ENCODE assay signal across 16 cellular contexts in the genomic region with DNA sequence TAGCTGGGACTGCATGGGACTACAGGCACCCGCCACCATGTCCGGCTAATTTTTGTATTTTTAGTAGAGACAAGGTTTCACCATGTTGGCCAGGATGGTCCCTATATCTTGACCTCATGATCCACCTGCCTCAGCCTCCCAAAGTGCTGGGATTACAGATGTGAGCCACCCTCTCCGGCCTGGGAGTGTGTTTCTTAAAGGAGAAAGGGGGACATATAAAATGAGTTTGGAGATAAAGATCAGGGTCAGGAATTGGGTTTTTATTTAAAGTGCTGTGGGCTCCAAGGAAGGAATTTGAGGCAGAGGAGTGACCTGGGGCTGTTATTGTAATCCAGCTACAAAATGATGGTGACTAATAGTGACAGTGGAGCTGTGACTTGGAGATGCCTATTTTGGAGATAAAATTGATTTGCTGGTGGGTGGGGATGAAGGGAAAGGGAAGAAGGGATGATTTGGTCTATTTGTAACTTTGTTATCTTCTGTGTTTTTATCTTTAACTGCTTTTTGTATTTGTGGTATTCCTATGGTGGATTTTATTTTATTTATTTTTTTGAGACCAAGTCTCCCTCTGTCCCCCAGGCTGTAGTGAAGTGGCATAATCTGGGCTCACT. TPM values are rescaled to one million over a fixed set of nuclear protein-coding genes. Genes with fewer than 3 reads are reported as not detected.
DNase-seq lines count a peak whose midpoint lies in the region; ATAC-seq and TF ChIP-seq lines count a peak whose summit lies in the region.
"Had no signal": no experiment of that assay in that cellular context is flagged by ENCODE, and none has a peak within 500 bp of the region (broad histone marks: within the 10 kb centered on the region; RNA-seq: fewer than 3 reads in every experiment).

No MANE protein-coding gene starts in this region.

- peaks cover 2% of the 10 kb centered on the region for H3K36me3 Mint-ChIP-seq in IgD-negative memory B cell
- H3K36me3 Mint-ChIP-seq in activated naive CD8-positive, alpha-beta T cell treated with anti-CD3 and anti-CD28 coated beads, Interleukin-2, amount 50 U/mL, for 24 hours (ENCODE audit: low read depth): peaks cover 39% of the 10 kb centered on the region
- H3K36me3 Mint-ChIP-seq in nephron progenitor cell (ENCODE audit: low read depth): peaks cover 46% of the 10 kb centered on the region

- 0 out of 2 replicates have a peak overlapping the region, but pooled peaks have one; percentile 21 for H3K9ac ChIP-seq in DND-41 (ENCODE audit: low read depth, low read length)

- H2AFZ ChIP-seq in DND-41 (ENCODE audit: low read depth, low read length): no peak overlapping the region

- H3K27me3 Mint-ChIP-seq in IgD-negative memory B cell: no peaks in the 10 kb centered on the region
- H3K27me3 Mint-ChIP-seq in activated naive CD8-positive, alpha-beta T cell treated with anti-CD3 and anti-CD28 coated beads, Interleukin-2, amount 50 U/mL, for 24 hours: no peaks in the 10 kb centered on the region
- H3K27me3 Mint-ChIP-seq in nephron progenitor cell (ENCODE audit: low read depth, poor library complexity): no peaks in the 10 kb centered on the region

- H3K36me3 ChIP-seq in DND-41 (ENCODE audit: insufficient read depth, low read length): peaks cover 54% of the 10 kb centered on the region
- H3K36me3 ChIP-seq: esophagus muscularis mucosa, left lung, thyroid gland had no signal

- no peak for DNase-seq in DND-41
- DNase-seq in activated naive CD8-positive, alpha-beta T cell treated with anti-CD3 and anti-CD28 coated beads, Interleukin-2, amount 50 U/mL, for 24 hours: no peak
- DNase-seq in nephron progenitor cell: no peak
- DNase-seq in stimulated activated CD4-positive, alpha-beta T cell treated with anti-CD3 and anti-CD28 coated beads, Interleukin-2, amount 100 ng/mL, for 24 hours: no peak
- no peak for DNase-seq in NCI-H2107 (lab: John Stamatoyannopoulos, UW)
- DNase-seq: activated naive CD4-positive, alpha-beta T cell; left lung; MV-4-11; NCI-H2171; occipital lobe; thyroid gland had no signal

- 0 out of 4 replicates have a peak overlapping the region, but pooled peaks of 1 of the 2 experiments have one; percentile 12 for H3K4me3 ChIP-seq in DND-41 (ENCODE audit: low read depth in 1 of 2, low read length in 2 of 2)
- H3K4me3 ChIP-seq: esophagus muscularis mucosa, SK-N-MC, thyroid gland had no signal

- H3K27ac ChIP-seq in DND-41 (ENCODE audit: low read length): no peak overlapping the region
- H3K27ac ChIP-seq: left lung, SK-N-MC, thyroid gland had no signal

- H3K27me3 ChIP-seq in DND-41 (ENCODE audit: insufficient read depth, low read length, poor library complexity): no peaks in the 10 kb centered on the region
- H3K27me3 ChIP-seq: esophagus muscularis mucosa, left lung, thyroid gland had no signal

- H3K4me3 Mint-ChIP-seq in IgD-negative memory B cell (peak overlapping the region in 3 of 4 donors; percentile 35 to 73 (median 38)), nephron progenitor cell (peak overlapping the region; percentile 53)
- peak overlapping the region; percentile 39 for H3K4me3 Mint-ChIP-seq in activated naive CD8-positive, alpha-beta T cell treated with anti-CD3 and anti-CD28 coated beads, Interleukin-2, amount 50 U/mL, for 24 hours

- peaks cover 81% of the 10 kb centered on the region for H4K20me1 ChIP-seq in DND-41 (ENCODE audit: insufficient read depth, low read length)

- peaks cover 100% of the 10 kb centered on the region for H3K79me2 ChIP-seq in DND-41 (ENCODE audit: insufficient read depth, low read length)

- peak overlapping the region in 2 of 3 donors; percentile 7 to 70 for H3K27ac Mint-ChIP-seq in IgD-negative memory B cell
- H3K27ac Mint-ChIP-seq in activated naive CD8-positive, alpha-beta T cell treated with anti-CD3 and anti-CD28 coated beads, Interleukin-2, amount 50 U/mL, for 24 hours: peak overlapping the region; percentile 3
- H3K27ac Mint-ChIP-seq in nephron progenitor cell: peak overlapping the region; percentile 26

- ATAC-seq in DND-41 (ENCODE audit: insufficient read depth, low read depth) (no peak), GM21737 (IDR thresholded peaks at IDR 0.05; ENCODE audit: unreplicated experiment) (no peak), GM18907 (IDR thresholded peaks at IDR 0.05; ENCODE audit: unreplicated experiment) (no peak)
- no peak for ATAC-seq in activated naive CD8-positive, alpha-beta T cell treated with anti-CD3 and anti-CD28 coated beads, Interleukin-2, amount 50 U/mL, for 24 hours
- ATAC-seq: left lung had no signal

- H3K4me2 ChIP-seq in DND-41 (ENCODE audit: insufficient read depth, low read length): peak overlapping the region; percentile 87; the same call in 1 of the 2 replicates

- no peaks in the 10 kb centered on the region for H3K9me3 ChIP-seq in DND-41 (ENCODE audit: insufficient read depth, low read length, severe bottlenecking)
- H3K9me3 ChIP-seq: esophagus muscularis mucosa, left lung, thyroid gland had no signal

- H3K4me1 ChIP-seq in DND-41 (ENCODE audit: insufficient read depth, low read length): peaks cover 47% of the 10 kb centered on the region

- TF ChIP-seq CTCF in DND-41 (IDR thresholded peaks at IDR 0.05; ENCODE audit: borderline replicate concordance, extremely low read depth, low read length, poor library complexity, severe bottlenecking): no peak
- TF ChIP-seq CTCF in nephron progenitor cell (IDR thresholded peaks at IDR 0.05): no peak

- H3K9me3 Mint-ChIP-seq in IgD-negative memory B cell (no peaks in the 10 kb centered on the region), nephron progenitor cell (no peaks in the 10 kb centered on the region)
- H3K9me3 Mint-ChIP-seq in activated naive CD8-positive, alpha-beta T cell treated with anti-CD3 and anti-CD28 coated beads, Interleukin-2, amount 50 U/mL, for 24 hours: no peaks in the 10 kb centered on the region

- H3K4me1 Mint-ChIP-seq in IgD-negative memory B cell (peaks cover 35 to 49% (median 43%) of the 10 kb centered on the region in 3 donors), nephron progenitor cell (peaks cover 46% of the 10 kb centered on the region)
- peaks cover 58% of the 10 kb centered on the region for H3K4me1 Mint-ChIP-seq in activated naive CD8-positive, alpha-beta T cell treated with anti-CD3 and anti-CD28 coated beads, Interleukin-2, amount 50 U/mL, for 24 hours

RNA-seq across cellular contexts. Expression of a gene that starts 5.0 kb away (rescaled TPM):
- 47.2 TPM for polyA plus RNA-seq in IgD-negative memory B cell

RNA-seq across cellular contexts. Expression of a gene that starts 44.8 kb away (rescaled TPM):
- 2.3 TPM for polyA plus RNA-seq in IgD-negative memory B cell

RNA-seq across cellular contexts. Expression of a gene that starts 59.9 kb away (rescaled TPM):
- 11.9 TPM for polyA plus RNA-seq in IgD-negative memory B cell
